In the genomic region with DNA sequence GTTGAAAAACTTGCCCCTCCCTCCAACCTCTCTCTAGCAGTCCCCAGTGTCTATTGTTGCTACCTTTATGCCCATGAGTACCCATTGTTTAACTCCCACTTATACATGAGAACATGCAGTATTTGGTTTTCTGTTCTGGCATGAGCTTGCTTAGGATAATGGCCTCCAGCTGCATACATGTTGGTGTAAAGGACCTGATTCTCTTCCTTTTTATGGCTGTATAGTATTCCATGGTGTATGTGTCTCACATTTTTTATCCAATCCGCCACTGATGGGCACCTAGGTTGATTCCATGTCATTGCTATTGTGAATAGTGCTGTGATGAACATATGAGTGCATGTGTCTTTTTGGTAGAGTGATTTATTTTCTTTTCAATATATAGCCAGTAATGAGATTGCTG, we compare ENCODE assay signal across 8 cellular contexts.
"Had no signal": no experiment of that assay in that cellular context is flagged by ENCODE, and none has a peak within 500 bp of the region (broad histone marks: within the 10 kb centered on the region; RNA-seq: fewer than 3 reads in every experiment).

No MANE protein-coding gene starts in this region.

- ATAC-seq: GM12878 had no signal

- H3K4me3 ChIP-seq: GM12878 had no signal

- DNase-seq: GDM1, GF-D8 had no signal

- FAIRE-seq: G401.6, GM12878, GM12891, GM12892, GM18507, GM19239 had no signal
